21 cellular contexts compared by ENCODE assay signal in genomic region chr18:23058746-23059440, GRCh38.
DNase-seq lines count a peak whose midpoint lies in the region; ATAC-seq, FAIRE-seq and TF ChIP-seq lines count a peak whose summit lies in the region.
"Had no signal": no experiment of that assay in that cellular context is flagged by ENCODE, and none has a peak within 500 bp of the region (broad histone marks: within the 10 kb centered on the region; RNA-seq: fewer than 3 reads in every experiment).

No MANE protein-coding gene starts in this region.

- DNase-seq in AG10803 (ENCODE audit: low read depth) = peak; percentile 39
- DNase-seq in GM23338 (ENCODE audit: low spot score) = no peak
- no peak for DNase-seq in Panc1 (ENCODE audit: low read depth, low spot score)
- peak; percentile 25 for DNase-seq in neural progenitor cell (ENCODE audit: low spot score)
- no peak for DNase-seq in NCI-H446 treated with DMSO at 0.1 percent for 48 hours (lab: John Stamatoyannopoulos, UW)
- no peak for DNase-seq in HUDEP-2 (lab: John Stamatoyannopoulos, UW; ENCODE audit: unreplicated experiment in 76 of 76)
- DNase-seq in HTR-8/SVneo (ENCODE audit: insufficient read length, low spot score) = no peak
- DNase-seq: C1 segment of cervical spinal cord, DMS79, H7, NCI-H1105 treated with DMSO at 0.1 percent for 48 hours, NCI-H1694, NCI-H2081 treated with DMSO at 0.1 percent for 48 hours, NCI-H510A, NCI-H774, SIG-M5 had no signal

- H3K9me2 ChIP-seq in GM23338 (ENCODE audit: insufficient read depth) = peaks cover 2% of the 10 kb centered on the region; the same call in 1 of the 2 replicates

- H3K79me2 ChIP-seq in GM23338 (replicated peaks; ENCODE audit: insufficient read depth) (no peaks in the 10 kb centered on the region), neural progenitor cell (ENCODE audit: low read depth) (no peaks in the 10 kb centered on the region)

- no peak for TF ChIP-seq CTCF in AG10803 (conservative IDR thresholded peaks at IDR 0.05; ENCODE audit: low read length)
- TF ChIP-seq CTCF in GM23338 (conservative IDR thresholded peaks at IDR 0.05; ENCODE audit: low read depth in 2 of 2) = no peak
- no peak for TF ChIP-seq CTCF in Panc1 (IDR thresholded peaks at IDR 0.05)
- no peak for TF ChIP-seq CTCF in neural progenitor cell (IDR thresholded peaks at IDR 0.05)

- H3K27me3 ChIP-seq in GM23338 (ENCODE audit: insufficient read depth) = no peaks in the 10 kb centered on the region
- H3K27me3 ChIP-seq in Panc1 (ENCODE audit: control insufficient read depth, insufficient read depth, low read length) = no peaks in the 10 kb centered on the region
- H3K27me3 ChIP-seq in neural progenitor cell = no peaks in the 10 kb centered on the region

- H3K27ac ChIP-seq in GM23338 (ENCODE audit: low read depth) = no peak overlapping the region
- H3K27ac ChIP-seq in Panc1 (ENCODE audit: low read length) = peak overlapping the region; percentile 19; the same call in 1 of the 2 replicates
- H3K27ac ChIP-seq in neural progenitor cell = no peak overlapping the region
- H3K27ac ChIP-seq: RWPE1 had no signal

- H3K4me2 ChIP-seq in GM23338 (no peak overlapping the region), neural progenitor cell (no peak overlapping the region)

- H2AFZ ChIP-seq in GM23338 = peak overlapping the region; percentile 70; the same call in 1 of the 2 replicates
- no peak overlapping the region for H2AFZ ChIP-seq in neural progenitor cell (replicated peaks)

- no peaks in the 10 kb centered on the region for H4K20me1 ChIP-seq in GM23338 (replicated peaks; ENCODE audit: insufficient read depth)
- no peaks in the 10 kb centered on the region for H4K20me1 ChIP-seq in neural progenitor cell (ENCODE audit: low read depth)

- BruUV-seq in Panc1 (replicated peaks; lab: Mats Ljungman, UMichigan) = no TSS peak

- H3K4me3 ChIP-seq in AG10803 (ENCODE audit: low read length) (no peak overlapping the region), GM23338 (no peak overlapping the region), Panc1 (ENCODE audit: low read depth in 2 of 2, low read length in 2 of 2) (no peak overlapping the region), neural progenitor cell (no peak overlapping the region)
- H3K4me3 ChIP-seq: K562 had no signal

- H3K9me3 ChIP-seq in Panc1 (ENCODE audit: control insufficient read depth, insufficient read depth, low read depth, low read length) = peaks cover 9% of the 10 kb centered on the region; the same call in 1 of the 2 replicates
- H3K9me3 ChIP-seq in neural progenitor cell (ENCODE audit: low read depth) = no peaks in the 10 kb centered on the region

- H3K36me3 ChIP-seq in GM23338 (ENCODE audit: insufficient read depth) (no peaks in the 10 kb centered on the region; the same call in 1 of the 2 replicates), Panc1 (ENCODE audit: control insufficient read depth, insufficient read depth, low read length) (no peaks in the 10 kb centered on the region), neural progenitor cell (no peaks in the 10 kb centered on the region)

- no peaks in the 10 kb centered on the region for H3F3A ChIP-seq in GM23338 (replicated peaks; ENCODE audit: low read depth)
- no peaks in the 10 kb centered on the region for H3F3A ChIP-seq in neural progenitor cell (ENCODE audit: low read depth)

- CTCF ChIA-PET in Panc1 (lab: Charles Lee) = interaction anchor here (0.6 kb wide), 1 partner anchor 1354 kb away, joined by 3 read pairs; no protein-coding TSS in a partner anchor

- POLR2A ChIA-PET in Panc1 (lab: Charles Lee) = interaction anchor here (0.6 kb wide), 2 partner anchors 19 to 42 kb away, joined by 3 to 6 read pairs; no protein-coding TSS in a partner anchor

- H3K4me3 Mint-ChIP-seq in GM23338 = no peak overlapping the region
- H3K4me3 Mint-ChIP-seq in neural progenitor cell = no peak overlapping the region

- no peak overlapping the region for H3K9ac ChIP-seq in neural progenitor cell

- no peak for FAIRE-seq in HTR-8/SVneo (lab: Jason Lieb, UNC)
- FAIRE-seq: A204.1 had no signal

- H3K36me3 Mint-ChIP-seq in GM23338 (ENCODE audit: low read depth) (0 out of 3 replicates have a peak, but pooled peaks cover 5% of the 10 kb centered on the region), neural progenitor cell (peaks cover 1% of the 10 kb centered on the region)

- no peak overlapping the region for H3K27ac Mint-ChIP-seq in GM23338
- no peak overlapping the region for H3K27ac Mint-ChIP-seq in neural progenitor cell

- H3K4me1 Mint-ChIP-seq in GM23338 = peaks cover 5% of the 10 kb centered on the region
- peaks cover 31% of the 10 kb centered on the region for H3K4me1 Mint-ChIP-seq in neural progenitor cell

- in situ Hi-C loops in Panc1 (cut with HindIII; ENCODE audit: low pct_unique_long_range_greater_than_20kb, low sequenced_read_pairs) = no loop called here

- intact Hi-C loops in Panc1 (cut with micrococcal nuclease; ENCODE audit: unreplicated experiment) = no loop called here

- peaks cover 8% of the 10 kb centered on the region for H3K9me3 Mint-ChIP-seq in GM23338
- peaks cover 13% of the 10 kb centered on the region for H3K9me3 Mint-ChIP-seq in neural progenitor cell

- H3K4me1 ChIP-seq in GM23338 (ENCODE audit: insufficient read depth) (no peaks in the 10 kb centered on the region), Panc1 (ENCODE audit: control insufficient read depth, insufficient read depth, low read length) (peaks cover 6% of the 10 kb centered on the region), neural progenitor cell (peaks cover 8% of the 10 kb centered on the region)

- H3K27me3 Mint-ChIP-seq in GM23338 (ENCODE audit: insufficient read depth, low read depth, poor library complexity) (peaks cover 2% of the 10 kb centered on the region), neural progenitor cell (ENCODE audit: insufficient read depth, low read depth) (peaks cover 10% of the 10 kb centered on the region)

- no peak for ATAC-seq in GM23338
- ATAC-seq in Panc1 = no peak
- no peak for ATAC-seq in HG03135 (IDR thresholded peaks at IDR 0.05; ENCODE audit: unreplicated experiment)
- ATAC-seq: K562, SK-N-SH treated with all-trans-retinoic acid at 6 μM for 48 hours had no signal

TF ChIP-seq in GM23338, 12 proteins besides CTCF, POLR2A, EP300 and RAD21 (continues in another document):
- TF ChIP-seq EZH2phosphoT487 (IDR thresholded peaks at IDR 0.05; ENCODE audit: unreplicated experiment) (no peak), EZH2 (IDR thresholded peaks at IDR 0.05; ENCODE audit: low read depth, unreplicated experiment) (no peak), ETS1 (IDR thresholded peaks at IDR 0.05) (no peak), STAT1 (IDR thresholded peaks at IDR 0.05; ENCODE audit: unreplicated experiment) (no peak), POLR2AphosphoS5 (IDR thresholded peaks at IDR 0.05; ENCODE audit: low read depth) (no peak), ZNF114 (CRISPR knock-in tag; IDR thresholded peaks at IDR 0.05) (no peak)

Comparison
In these comparisons a context has a peak if more than half of its experiments do, and no peak if none do; other contexts are left out.
1. DNase-seq: peak in AG10803 (single experiment) and neural progenitor cell (single experiment); none in GM23338 (single experiment), Panc1 (single experiment), NCI-H446 treated with DMSO at 0.1 percent for 48 hours (single experiment), HUDEP-2 (0 of 76) and HTR-8/SVneo (single experiment).